Comparison of ENCODE assay signal across 1 cellular context in the genomic region with DNA sequence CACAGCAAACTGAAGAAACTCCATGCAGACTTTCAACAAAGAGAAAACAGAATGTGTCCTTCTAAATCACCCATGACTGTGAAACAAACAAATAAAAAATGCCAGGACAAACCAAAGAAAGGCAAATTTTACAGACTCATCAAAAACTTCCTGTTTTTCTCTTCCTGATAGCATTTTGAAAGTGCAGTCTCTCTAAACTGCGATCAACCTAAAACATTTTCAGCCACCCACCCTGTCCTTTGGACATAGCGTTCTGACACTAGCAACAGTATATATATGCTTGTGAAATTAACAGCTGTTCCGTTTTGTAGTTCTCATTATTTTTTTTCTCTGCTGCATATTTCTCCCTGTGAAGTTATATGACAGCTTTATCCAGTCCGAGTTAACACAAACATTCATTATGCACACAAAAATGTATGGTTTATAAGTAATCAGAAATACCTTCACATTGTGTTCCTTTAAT.
TF ChIP-seq lines count a peak whose summit lies in the region.

No MANE protein-coding gene starts in this region.

TF ChIP-seq in HCT116, 20 proteins besides CTCF, POLR2A, EP300 and RAD21 (continued from another document):
- no peak for TF ChIP-seq ZBTB33 (IDR thresholded peaks at IDR 0.05; ENCODE audit: extremely low read depth, insufficient replicate concordance, low read length)
- no peak for TF ChIP-seq SIN3A (IDR thresholded peaks at IDR 0.05; ENCODE audit: low read depth)
- no peak for TF ChIP-seq POLR2AphosphoS5 (IDR thresholded peaks at IDR 0.05; ENCODE audit: low read depth, low read length)
- no peak for TF ChIP-seq EZH2 (IDR thresholded peaks at IDR 0.05)
- TF ChIP-seq CEBPB (IDR thresholded peaks at IDR 0.05; ENCODE audit: low read depth): no peak
- no peak for TF ChIP-seq JUND (IDR thresholded peaks at IDR 0.05)
- TF ChIP-seq, protein P1, sequence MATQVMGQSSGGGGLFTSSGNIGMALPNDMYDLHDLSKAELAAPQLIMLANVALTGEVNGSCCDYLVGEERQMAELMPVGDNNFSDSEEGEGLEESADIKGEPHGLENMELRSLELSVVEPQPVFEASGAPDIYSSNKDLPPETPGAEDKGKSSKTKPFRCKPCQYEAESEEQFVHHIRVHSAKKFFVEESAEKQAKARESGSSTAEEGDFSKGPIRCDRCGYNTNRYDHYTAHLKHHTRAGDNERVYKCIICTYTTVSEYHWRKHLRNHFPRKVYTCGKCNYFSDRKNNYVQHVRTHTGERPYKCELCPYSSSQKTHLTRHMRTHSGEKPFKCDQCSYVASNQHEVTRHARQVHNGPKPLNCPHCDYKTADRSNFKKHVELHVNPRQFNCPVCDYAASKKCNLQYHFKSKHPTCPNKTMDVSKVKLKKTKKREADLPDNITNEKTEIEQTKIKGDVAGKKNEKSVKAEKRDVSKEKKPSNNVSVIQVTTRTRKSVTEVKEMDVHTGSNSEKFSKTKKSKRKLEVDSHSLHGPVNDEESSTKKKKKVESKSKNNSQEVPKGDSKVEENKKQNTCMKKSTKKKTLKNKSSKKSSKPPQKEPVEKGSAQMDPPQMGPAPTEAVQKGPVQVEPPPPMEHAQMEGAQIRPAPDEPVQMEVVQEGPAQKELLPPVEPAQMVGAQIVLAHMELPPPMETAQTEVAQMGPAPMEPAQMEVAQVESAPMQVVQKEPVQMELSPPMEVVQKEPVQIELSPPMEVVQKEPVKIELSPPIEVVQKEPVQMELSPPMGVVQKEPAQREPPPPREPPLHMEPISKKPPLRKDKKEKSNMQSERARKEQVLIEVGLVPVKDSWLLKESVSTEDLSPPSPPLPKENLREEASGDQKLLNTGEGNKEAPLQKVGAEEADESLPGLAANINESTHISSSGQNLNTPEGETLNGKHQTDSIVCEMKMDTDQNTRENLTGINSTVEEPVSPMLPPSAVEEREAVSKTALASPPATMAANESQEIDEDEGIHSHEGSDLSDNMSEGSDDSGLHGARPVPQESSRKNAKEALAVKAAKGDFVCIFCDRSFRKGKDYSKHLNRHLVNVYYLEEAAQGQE (IDR thresholded peaks at IDR 0.05; ENCODE audit: low read depth): no peak
- no peak for TF ChIP-seq EZH2phosphoT487 (IDR thresholded peaks at IDR 0.05; ENCODE audit: borderline replicate concordance)
- TF ChIP-seq CBX3 (IDR thresholded peaks at IDR 0.05; ENCODE audit: low read depth): no peak
